ENCODE assay signal across 15 cellular contexts in genomic region chr2:54867457-54867856, GRCh38.
DNase-seq lines count a peak whose midpoint lies in the region; ATAC-seq and TF ChIP-seq lines count a peak whose summit lies in the region.
"Had no signal": no experiment of that assay in that cellular context is flagged by ENCODE, and none has a peak within 500 bp of the region (broad histone marks: within the 10 kb centered on the region; RNA-seq: fewer than 3 reads in every experiment).

No MANE protein-coding gene starts in this region.

- H3K9ac ChIP-seq in smooth muscle cell (ENCODE audit: low read depth), result no peak overlapping the region

- TF ChIP-seq CTCF in smooth muscle cell (IDR thresholded peaks at IDR 0.05; ENCODE audit: borderline replicate concordance, insufficient read depth, poor library complexity, severe bottlenecking), result no peak

- H3K9me3 ChIP-seq in smooth muscle cell (replicated peaks; ENCODE audit: low read depth), result no peaks in the 10 kb centered on the region
- H3K9me3 ChIP-seq: esophagus squamous epithelium, mucosa of descending colon, prostate gland had no signal

- H3K4me2 ChIP-seq in smooth muscle cell, result no peak overlapping the region

- no peaks in the 10 kb centered on the region for H3K36me3 ChIP-seq in smooth muscle cell (ENCODE audit: low read depth)
- H3K36me3 ChIP-seq: esophagus squamous epithelium, prostate gland had no signal

- DNase-seq in memory B cell (ENCODE audit: low spot score in 2 of 2) (peak in 1 of 2 donors; percentile 10), mesenteric fat pad (ENCODE audit: low spot score) (no peak), retina (no peak), NCI-H1092 (lab: John Stamatoyannopoulos, UW) (no peak), smooth muscle cell (lab: John Stamatoyannopoulos, UW; ENCODE audit: unreplicated experiment) (no peak)
- DNase-seq: activated CD4-positive, alpha-beta T cell treated with anti-CD3 and anti-CD28 coated beads for 48 hours; activated naive CD4-positive, alpha-beta T cell treated with Interleukin-2 at 50 U/mL for 16 hours; esophagus squamous epithelium; mucosa of descending colon; NCI-H146; stimulated activated CD4-positive, alpha-beta T cell treated with anti-CD3 and anti-CD28 coated beads, Interleukin-2, amount 100 ng/mL, for 48 hours had no signal

- 100% methylated on average over 2 of the region's 2 CpGs for WGBS in smooth muscle cell (ENCODE audit: low lambda C conversion rate)

- ATAC-seq in GM18907 (IDR thresholded peaks at IDR 0.05; ENCODE audit: unreplicated experiment), result peak; percentile 71
- ATAC-seq in GM21529 (IDR thresholded peaks at IDR 0.05; ENCODE audit: unreplicated experiment), result peak; percentile 56
- peak; percentile 27 for ATAC-seq in HG03066 (IDR thresholded peaks at IDR 0.05; ENCODE audit: low read depth, unreplicated experiment)
- ATAC-seq in memory B cell (ENCODE audit: low read depth), result peak; percentile 81
- ATAC-seq: mucosa of descending colon had no signal

- H3K4me3 ChIP-seq in smooth muscle cell, result no peak overlapping the region
- H3K4me3 ChIP-seq: esophagus squamous epithelium, mucosa of descending colon, prostate gland had no signal

- no peaks in the 10 kb centered on the region for H3K27me3 Mint-ChIP-seq in memory B cell

- H2AFZ ChIP-seq in smooth muscle cell (ENCODE audit: low read depth), result no peak overlapping the region

- H3K36me3 Mint-ChIP-seq in memory B cell, result peaks cover 8% of the 10 kb centered on the region

- H3K9me3 Mint-ChIP-seq in memory B cell, result no peaks in the 10 kb centered on the region

- no peak overlapping the region for H3K4me3 Mint-ChIP-seq in memory B cell

- no peaks in the 10 kb centered on the region for H3K4me1 ChIP-seq in smooth muscle cell (ENCODE audit: low read depth)
- H3K4me1 ChIP-seq: esophagus squamous epithelium, prostate gland had no signal

- peaks cover 10% of the 10 kb centered on the region for H3K4me1 Mint-ChIP-seq in memory B cell

- no peak overlapping the region for H3K27ac ChIP-seq in smooth muscle cell (ENCODE audit: low read depth)
- H3K27ac ChIP-seq: esophagus squamous epithelium, prostate gland had no signal

- H3K79me2 ChIP-seq in smooth muscle cell (ENCODE audit: low read depth), result no peaks in the 10 kb centered on the region

- no peaks in the 10 kb centered on the region for H3F3A ChIP-seq in smooth muscle cell (ENCODE audit: low read depth)

- no peaks in the 10 kb centered on the region for H4K20me1 ChIP-seq in smooth muscle cell (ENCODE audit: low read depth)

- no peaks in the 10 kb centered on the region for H3K27me3 ChIP-seq in smooth muscle cell (ENCODE audit: low read depth)
- H3K27me3 ChIP-seq: esophagus squamous epithelium had no signal

- peak overlapping the region; percentile 63 for H3K27ac Mint-ChIP-seq in memory B cell

Comparison
In these comparisons a context has a peak if more than half of its experiments do, and no peak if none do; other contexts are left out.
1. ATAC-seq: peak in every context shown above with its lines; median percentile 81 in memory B cell; 71 in GM18907; 56 in GM21529; 27 in HG03066.